In genomic region chr3:138186216-138186615, GRCh38 we compare ENCODE assay signal across 8 cellular contexts. TPM values are rescaled to one million over a fixed set of nuclear protein-coding genes. Genes with fewer than 3 reads are reported as not detected.
DNase-seq lines count a peak whose midpoint lies in the region; ATAC-seq and TF ChIP-seq lines count a peak whose summit lies in the region.

No MANE protein-coding gene starts in this region.

- no peak overlapping the region for H3K27ac ChIP-seq in ACC112 (ENCODE audit: low read depth, low read length)
- H3K27ac ChIP-seq in HL-60 (replicated peaks) = peak overlapping the region; percentile 97
- H3K27ac ChIP-seq in mesenchymal stem cell (ENCODE audit: low read length, poor library complexity, severe bottlenecking) = no peak overlapping the region

- ATAC-seq in GM21515 (IDR thresholded peaks at IDR 0.05; ENCODE audit: unreplicated experiment) = no peak

- DNase-seq in HL-60 (ENCODE audit: low read depth in 1 of 2, low spot score in 1 of 2) (no peak), adipocyte (ENCODE audit: low read depth) (peak; percentile 21), mesenchymal stem cell (no peak), cortex of kidney (lab: John Stamatoyannopoulos, UW) (no peak)
- DNase-seq in stimulated activated CD4-positive, alpha-beta T cell treated with anti-CD3 and anti-CD28 coated beads, Interleukin-4, amount 100 ng/mL, for 24 hours = no peak
- DNase-seq in activated CD8-positive, alpha-beta memory T cell treated with anti-CD3 and anti-CD28 coated beads, Interleukin-2, amount 50 U/mL, for 48 hours = no peak

- no peaks in the 10 kb centered on the region for H3K27me3 ChIP-seq in ACC112 (ENCODE audit: insufficient read depth, low read length)
- no peaks in the 10 kb centered on the region for H3K27me3 ChIP-seq in HL-60 (ENCODE audit: insufficient read depth, poor library complexity, severe bottlenecking)
- H3K27me3 ChIP-seq in adipocyte (replicated peaks; ENCODE audit: control insufficient read depth, insufficient read depth, low read length) = no peaks in the 10 kb centered on the region
- H3K27me3 ChIP-seq in mesenchymal stem cell (ENCODE audit: control insufficient read depth in 1 of 2, insufficient read depth in 1 of 2, low read length in 2 of 2) = no peaks in the 10 kb centered on the region

- no peak overlapping the region for H3K18ac ChIP-seq in mesenchymal stem cell (ENCODE audit: low read depth in 1 of 2, low read length in 2 of 2)

- H3K9ac ChIP-seq in adipocyte (ENCODE audit: low read length) = peak overlapping the region; percentile 99
- peak overlapping the region; percentile 98 for H3K9ac ChIP-seq in mesenchymal stem cell (ENCODE audit: low read length)

- H3K79me2 ChIP-seq in ACC112 (ENCODE audit: control insufficient read depth, insufficient read depth, low read length, unreplicated experiment) = peaks cover 33% of the 10 kb centered on the region

- no peaks in the 10 kb centered on the region for H3K79me1 ChIP-seq in mesenchymal stem cell (replicated peaks; ENCODE audit: low read length, poor library complexity, severe bottlenecking)

- no peaks in the 10 kb centered on the region for H3K9me3 ChIP-seq in adipocyte (ENCODE audit: control insufficient read depth, low read length)
- no peaks in the 10 kb centered on the region for H3K9me3 ChIP-seq in mesenchymal stem cell (ENCODE audit: control insufficient read depth, low read length)

- H3K36me3 ChIP-seq in ACC112 (ENCODE audit: insufficient read depth, low read length) (0 out of 2 replicates have a peak, but pooled peaks cover 5% of the 10 kb centered on the region), adipocyte (ENCODE audit: control insufficient read depth, insufficient read depth, low read length, severe bottlenecking) (peaks cover 4% of the 10 kb centered on the region), mesenchymal stem cell (ENCODE audit: control insufficient read depth in 1 of 2, insufficient read depth in 2 of 2, low read depth in 1 of 2, low read length in 2 of 2) (peaks cover 0 to 11% of the 10 kb centered on the region in 2 experiments)

- peak overlapping the region; percentile 92 for H2AFZ ChIP-seq in ACC112 (ENCODE audit: low read length, unreplicated experiment)
- H2AFZ ChIP-seq in mesenchymal stem cell (ENCODE audit: low read depth, low read length) = peak overlapping the region; percentile 49

- TF ChIP-seq CTCF in HL-60 (IDR thresholded peaks at IDR 0.05; ENCODE audit: insufficient read depth, low read length) = no peak

- H2AK5ac ChIP-seq in mesenchymal stem cell (ENCODE audit: low read length, severe bottlenecking) = no peak overlapping the region

- peaks cover 24% of the 10 kb centered on the region for H3K4me1 ChIP-seq in ACC112 (ENCODE audit: control insufficient read depth, insufficient read depth, low read length, unreplicated experiment)
- peaks cover 32% of the 10 kb centered on the region for H3K4me1 ChIP-seq in adipocyte (ENCODE audit: control insufficient read depth, insufficient read depth, low read length)
- H3K4me1 ChIP-seq in mesenchymal stem cell (ENCODE audit: control insufficient read depth, insufficient read depth, low read depth, low read length) = no peaks in the 10 kb centered on the region

- no peak overlapping the region for H3K23ac ChIP-seq in mesenchymal stem cell (ENCODE audit: low read length in 2 of 2)

- peak overlapping the region in 1 of 2 experiments; percentile 50 for H3K4ac ChIP-seq in mesenchymal stem cell (ENCODE audit: low read depth in 1 of 2, low read length in 2 of 2)

- no peak overlapping the region for H2BK120ac ChIP-seq in mesenchymal stem cell (ENCODE audit: low read depth, low read length)

- no peak overlapping the region for H3K14ac ChIP-seq in mesenchymal stem cell (ENCODE audit: low read length in 2 of 2)

- WGBS in mesenchymal stem cell = 92% methylated on average over 2 of the region's 2 CpGs

- H2BK12ac ChIP-seq in mesenchymal stem cell (ENCODE audit: low read length in 2 of 2) = peak overlapping the region in 1 of 2 experiments; percentile 31

- no peak overlapping the region for H4K91ac ChIP-seq in mesenchymal stem cell (ENCODE audit: low read length)

- H3K4me3 ChIP-seq in ACC112 (ENCODE audit: low read depth, low read length) = peak overlapping the region; percentile 90
- H3K4me3 ChIP-seq in HL-60 (replicated peaks; ENCODE audit: insufficient read depth, low read length) = no peak overlapping the region; the same call in none of the 2 replicates
- peak overlapping the region; percentile 90 for H3K4me3 ChIP-seq in adipocyte (ENCODE audit: low read length)
- peak overlapping the region in 1 of 2 experiments; percentile 94 for H3K4me3 ChIP-seq in mesenchymal stem cell (ENCODE audit: insufficient read depth in 1 of 2, low read depth in 1 of 2, low read length in 2 of 2)

- H2BK5ac ChIP-seq in mesenchymal stem cell (ENCODE audit: low read depth, low read length, poor library complexity, severe bottlenecking) = no peak overlapping the region

- H4K8ac ChIP-seq in mesenchymal stem cell (ENCODE audit: low read length) = no peak overlapping the region

- H2BK15ac ChIP-seq in mesenchymal stem cell (ENCODE audit: low read depth, poor library complexity, severe bottlenecking) = no peak overlapping the region

- no peak overlapping the region for H3K4me2 ChIP-seq in mesenchymal stem cell (ENCODE audit: low read length, poor library complexity, severe bottlenecking)

RNA-seq across cellular contexts. Expression of gene ARMC8, which starts 0.9 kb away (rescaled TPM):
- polyA plus RNA-seq in mesenchymal stem cell (2013, experiment 1 of 2) = 33.1 TPM
- polyA plus RNA-seq in mesenchymal stem cell (2013, experiment 2 of 2) = 30.9 TPM

RNA-seq across cellular contexts. Expression of gene DBR1, which starts 11.5 kb away (rescaled TPM):
- polyA plus RNA-seq in mesenchymal stem cell (2013, experiment 1 of 2) = 7.5 TPM
- 7.9 TPM for polyA plus RNA-seq in mesenchymal stem cell (2013, experiment 2 of 2)

RNA-seq across cellular contexts. Expression of gene A4GNT, which starts 54.0 kb away (rescaled TPM):
- not detected for polyA plus RNA-seq in mesenchymal stem cell (2013, experiment 1 of 2)
- not detected for polyA plus RNA-seq in mesenchymal stem cell (2013, experiment 2 of 2)
